18 cellular contexts compared by ENCODE assay signal in the genomic region with DNA sequence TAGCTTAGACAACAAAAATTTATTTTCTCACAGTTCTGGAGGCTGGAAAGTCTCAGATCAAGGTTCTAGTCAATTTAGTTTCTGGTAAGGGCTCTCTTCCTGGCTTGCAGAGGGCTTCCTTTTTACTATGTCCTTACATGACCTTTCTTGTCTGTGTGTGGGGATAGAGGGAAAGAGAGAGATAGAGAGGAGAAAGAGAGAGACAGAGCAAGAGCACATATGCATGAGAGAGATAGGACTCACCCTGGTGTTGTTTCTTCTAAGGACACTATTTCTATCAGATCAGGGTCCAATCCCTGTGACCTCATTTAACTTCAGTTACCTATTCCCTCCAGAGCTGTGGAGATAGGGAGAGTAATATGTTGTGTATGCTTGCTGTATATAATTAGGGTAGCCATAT. TPM values are rescaled to one million over a fixed set of nuclear protein-coding genes. Genes with fewer than 3 reads are reported as not detected.
A peak's percentile ranks its signal among the peaks of the same experiment; 100 is the strongest.
DNase-seq lines count a peak whose midpoint lies in the region; ATAC-seq, FAIRE-seq and TF ChIP-seq lines count a peak whose summit lies in the region.
"Had no signal": no experiment of that assay in that cellular context is flagged by ENCODE, and none has a peak within 500 bp of the region (broad histone marks: within the 10 kb centered on the region; RNA-seq: fewer than 3 reads in every experiment).

No MANE protein-coding gene starts in this region.

- CTCF ChIA-PET in MCF 10A (lab: Yijun Ruan, JAX) = interaction anchor here (0.6 to 1.1 kb wide), 3 partner anchors 19 to 119 kb away, joined by 3 to 6 read pairs (median 3); no protein-coding TSS in a partner anchor
- CTCF ChIA-PET in K562 (lab: Yijun Ruan, JAX; ENCODE audit: low intra/inter-chr PET ratio) = no interaction called here
- CTCF ChIA-PET in activated CD8-positive, alpha-beta T cell treated with anti-CD3 and anti-CD28 coated beads, Interleukin-2, amount 10 ng/mL, durations not matched to agents 7 days and 5 days (lab: Charles Lee) = no interaction called here

- no peak overlapping the region for H2AFZ ChIP-seq in K562 (ENCODE audit: low read depth, low read length)

- H3K9me3 ChIP-seq in breast epithelium (no peaks in the 10 kb centered on the region), K562 (replicated peaks; ENCODE audit: control insufficient read depth, insufficient read depth, low read depth, low read length) (no peaks in the 10 kb centered on the region), mucosa of descending colon (no peaks in the 10 kb centered on the region)
- H3K9me3 ChIP-seq: Caco-2 had no signal

- in situ Hi-C loops in K562 (cut with MboI) = no loop called here

- H3K4me3 ChIP-seq in breast epithelium (no peak overlapping the region), K562 (no peak overlapping the region), mucosa of descending colon (no peak overlapping the region)

- BruUV-seq in MCF 10A (replicated peaks; lab: Mats Ljungman, UMichigan) = no TSS peak
- no TSS peak for BruUV-seq in K562 (replicated peaks; lab: Mats Ljungman, UMichigan)

- TF ChIP-seq RAD21 in K562 (CRISPR knock-in tag; conservative IDR thresholded peaks at IDR 0.05 in 1 of 2, IDR thresholded peaks at IDR 0.05 in 1 of 2) = peak in 1 of 2 experiments; percentile 39; a peak in 2 of 4 replicates

- POLR2A ChIA-PET in MCF 10A (lab: Yijun Ruan, JAX) (no interaction called here), K562 (lab: Yijun Ruan, JAX) (interaction anchor here (1.1 kb wide), 1 partner anchor 18 kb away, joined by 3 read pairs; no protein-coding TSS in a partner anchor)
- POLR2A ChIA-PET in activated CD8-positive, alpha-beta T cell treated with anti-CD3 and anti-CD28 coated beads, Interleukin-2, amount 10 ng/mL, durations not matched to agents 7 days and 5 days (lab: Charles Lee) = no interaction called here

- H3K4me2 ChIP-seq in K562 (ENCODE audit: insufficient read depth, low read length) = peak overlapping the region; percentile 16; the same call in 1 of the 2 replicates

- H3K79me2 ChIP-seq in K562 (ENCODE audit: control insufficient read depth, insufficient read depth, low read length) = no peaks in the 10 kb centered on the region

- no peaks in the 10 kb centered on the region for H3K27me3 ChIP-seq in breast epithelium
- H3K27me3 ChIP-seq in K562 (ENCODE audit: control insufficient read depth in 2 of 2, insufficient read depth in 2 of 2, low read length in 2 of 2) = no peaks in the 10 kb centered on the region

- H3K27ac ChIP-seq in breast epithelium (no peak overlapping the region), K562 (ENCODE audit: extremely low read depth, low read depth, low read length) (no peak overlapping the region)
- H3K27ac ChIP-seq: 22Rv1 had no signal

- H3K4me3 Mint-ChIP-seq in MCF 10A (ENCODE audit: unreplicated experiment) = no peak overlapping the region
- no peak overlapping the region for H3K4me3 Mint-ChIP-seq in activated CD8-positive, alpha-beta T cell treated with anti-CD3 and anti-CD28 coated beads, Interleukin-2, amount 10 ng/mL, durations not matched to agents 7 days and 5 days
- H3K4me3 Mint-ChIP-seq: CD14-positive monocyte; CD8-positive, alpha-beta T cell; HFFc6 had no signal

- peaks cover 10% of the 10 kb centered on the region for H3K9me3 Mint-ChIP-seq in MCF 10A (ENCODE audit: unreplicated experiment)
- H3K9me3 Mint-ChIP-seq in activated CD8-positive, alpha-beta T cell treated with anti-CD3 and anti-CD28 coated beads, Interleukin-2, amount 10 ng/mL, durations not matched to agents 7 days and 5 days (ENCODE audit: insufficient read depth) = peaks cover 6% of the 10 kb centered on the region

- TF ChIP-seq POLR2A in breast epithelium (IDR thresholded peaks at IDR 0.05) (no peak), K562 (conservative IDR thresholded peaks at IDR 0.05) (no peak)

- H3K4me1 Mint-ChIP-seq in MCF 10A (ENCODE audit: insufficient read depth, unreplicated experiment) = peaks cover 16% of the 10 kb centered on the region
- H3K4me1 Mint-ChIP-seq in activated CD8-positive, alpha-beta T cell treated with anti-CD3 and anti-CD28 coated beads, Interleukin-2, amount 10 ng/mL, durations not matched to agents 7 days and 5 days (ENCODE audit: low read depth) = no peaks in the 10 kb centered on the region

- H3K9ac ChIP-seq in K562 (ENCODE audit: insufficient read depth in 1 of 2, low read depth in 2 of 2, low read length in 2 of 2) = no peak overlapping the region

- H3K36me3 ChIP-seq in breast epithelium = no peaks in the 10 kb centered on the region
- H3K36me3 ChIP-seq in K562 (ENCODE audit: control insufficient read depth, insufficient read depth, low read length) = no peaks in the 10 kb centered on the region
- no peaks in the 10 kb centered on the region for H3K36me3 ChIP-seq in mucosa of descending colon (ENCODE audit: low read depth)

- ATAC-seq in K562 (peak; percentile 54; the same call in 2 of the 3 replicates), mucosa of descending colon (peak; percentile 68)
- no peak for ATAC-seq in activated CD8-positive, alpha-beta T cell treated with anti-CD3 and anti-CD28 coated beads, Interleukin-2, amount 10 ng/mL, durations not matched to agents 7 days and 5 days
- ATAC-seq: CD8-positive, alpha-beta T cell had no signal

- FAIRE-seq in K562 (lab: Jason Lieb, UNC) = no peak
- FAIRE-seq: GM12892, GM19239 had no signal

- no peak for DNase-seq in MCF 10A (ENCODE audit: unreplicated experiment)
- DNase-seq in breast epithelium (ENCODE audit: low spot score in 2 of 2) = no peak
- DNase-seq in K562 (ENCODE audit: extremely low read depth in 1 of 4, low spot score in 3 of 4) = peak; percentile 25 to 43 (median 37)
- DNase-seq in mucosa of descending colon = no peak
- DNase-seq in activated CD8-positive, alpha-beta T cell treated with anti-CD3 and anti-CD28 coated beads, Interleukin-2, amount 10 ng/mL, durations not matched to agents 7 days and 5 days = no peak
- DNase-seq in activated T-cell treated with anti-CD3 and anti-CD28 coated beads, Interleukin-2, amount 50 U/mL, for 48 hours = no peak
- DNase-seq in activated gamma-delta T cell treated with Interleukin-2 at 50 U/mL for 16 hours = no peak
- DNase-seq in superior temporal gyrus (ENCODE audit: extremely low spot score) = no peak
- DNase-seq: Caco-2; CD8-positive, alpha-beta T cell; DND-41; GDM1; HCEC 1CT; HFFc6 had no signal

- H4K20me1 ChIP-seq in K562 (replicated peaks; ENCODE audit: control insufficient read depth, insufficient read depth, low read length) = no peaks in the 10 kb centered on the region

- TF ChIP-seq EP300 in K562 (IDR thresholded peaks at IDR 0.05; ENCODE audit: low read length) = peak; percentile 96

- H3K9me1 ChIP-seq in K562 (ENCODE audit: control insufficient read depth, insufficient read depth, low read length) = no peaks in the 10 kb centered on the region

- intact Hi-C loops in MCF 10A (cut with micrococcal nuclease) = no loop called here
- intact Hi-C loops in breast epithelium (cut with DNase I; ENCODE audit: low total_unique reads) = no loop called here
- intact Hi-C loops in K562 (cut with micrococcal nuclease) = no loop called here
- intact Hi-C loops in mucosa of descending colon (cut with DNase I, micrococcal nuclease) = no loop called here

- TF ChIP-seq CTCF in MCF 10A (IDR thresholded peaks at IDR 0.05; ENCODE audit: unreplicated experiment) (no peak), breast epithelium (IDR thresholded peaks at IDR 0.05) (no peak), K562 (IDR thresholded peaks at IDR 0.05 in 2 of 3, conservative IDR thresholded peaks at IDR 0.05 in 1 of 3; ENCODE audit: insufficient read depth in 2 of 3, low read depth in 1 of 3, low read length in 3 of 3) (no peak), mucosa of descending colon (IDR thresholded peaks at IDR 0.05) (no peak)

- H3K27ac Mint-ChIP-seq in MCF 10A (ENCODE audit: low read depth, unreplicated experiment) = peak overlapping the region; percentile 6
- H3K27ac Mint-ChIP-seq in activated CD8-positive, alpha-beta T cell treated with anti-CD3 and anti-CD28 coated beads, Interleukin-2, amount 10 ng/mL, durations not matched to agents 7 days and 5 days = no peak overlapping the region
- H3K27ac Mint-ChIP-seq: CD14-positive monocyte; CD8-positive, alpha-beta T cell; HFFc6 had no signal

- no peaks in the 10 kb centered on the region for H3K36me3 Mint-ChIP-seq in MCF 10A (ENCODE audit: insufficient read depth, unreplicated experiment)
- H3K36me3 Mint-ChIP-seq in activated CD8-positive, alpha-beta T cell treated with anti-CD3 and anti-CD28 coated beads, Interleukin-2, amount 10 ng/mL, durations not matched to agents 7 days and 5 days (ENCODE audit: low read depth) = no peaks in the 10 kb centered on the region
- H3K36me3 Mint-ChIP-seq: CD14-positive monocyte; CD8-positive, alpha-beta T cell had no signal

- H3K4me1 ChIP-seq in breast epithelium (no peaks in the 10 kb centered on the region), K562 (replicated peaks in 1 of 2; ENCODE audit: control insufficient read depth in 2 of 2, insufficient read depth in 2 of 2, low read length in 2 of 2) (peaks cover 0 to 5% of the 10 kb centered on the region in 2 experiments; a peak in 2 of 5 replicates), mucosa of descending colon (ENCODE audit: low read depth) (no peaks in the 10 kb centered on the region)
- H3K4me1 ChIP-seq: Caco-2 had no signal

- no peaks in the 10 kb centered on the region for H3K27me3 Mint-ChIP-seq in MCF 10A (ENCODE audit: insufficient read depth, unreplicated experiment)
- peaks cover 4% of the 10 kb centered on the region for H3K27me3 Mint-ChIP-seq in activated CD8-positive, alpha-beta T cell treated with anti-CD3 and anti-CD28 coated beads, Interleukin-2, amount 10 ng/mL, durations not matched to agents 7 days and 5 days (ENCODE audit: low read depth)

RNA-seq across cellular contexts. Expression of a gene that starts 44.9 kb away (rescaled TPM):
- total RNA-seq in MCF 10A (2022) = 6.3 and 6.8 TPM in 2 replicates
- 10 to 100 TPM in 2 of 3 donors, 1 to 10 TPM in 1; 3.4 to 38.2 (median 32.1) TPM for total RNA-seq in breast epithelium
- total RNA-seq in K562 (2011; cell fraction: chromatin; rRNA removed; ENCODE audit: low replicate concordance) = 1.4 and 4.5 TPM in 2 replicates
- total RNA-seq in K562 (2011; cell fraction: nucleolus; rRNA removed) = 0.66 and 0.83 TPM in 2 replicates
- total RNA-seq in K562 (2011; cell fraction: nucleoplasm; rRNA removed) = 1.2 and 2.0 TPM in 2 replicates
- total RNA-seq in K562 (2014; rRNA removed) = 0.82 and 2.3 TPM in 2 replicates
- 2.8 and 3.3 TPM in 2 replicates for total RNA-seq in K562 (2014; rRNA removed; fragmentation: Illumina TruSeq; extraction: Trizol)
- total RNA-seq in K562 (2015; rRNA removed; fragmentation: Illumina TruSeq; extraction: Trizol) = 2.7 and 3.6 TPM in 2 replicates
- 2.1 and 2.7 TPM in 2 replicates for total RNA-seq in K562 (2021)
- 0.93 and 1.1 TPM in 2 replicates for polyA plus RNA-seq in K562 (2011; rRNA removed)
- 0.30 and 0.37 TPM in 2 replicates for polyA plus RNA-seq in K562 (2011; cell fraction: cytosol; rRNA removed)
- 0.81 and 1.5 TPM in 2 replicates for polyA plus RNA-seq in K562 (2011; cell fraction: nucleus; rRNA removed)
- polyA plus RNA-seq in K562 (2012) = 2.3 and 5.4 TPM in 2 replicates
- 2.5 and 3.4 TPM in 2 replicates for polyA plus RNA-seq in K562 (2014; fragmentation: Illumina TruSeq; extraction: Trizol)
- polyA plus RNA-seq in K562 (2014; fragmentation: Nextera tagmentation; extraction: Ambion mirVana) = 1 to 10 TPM; 2.1 to 2.4 TPM
- 1.9 and 2.4 TPM in 2 replicates for polyA plus RNA-seq in K562 (2014; rRNA removed)
- 2.1 and 2.3 TPM in 2 replicates for polyA minus RNA-seq in K562 (2011; rRNA and poly(A)+ RNA removed)
- polyA minus RNA-seq in K562 (2011; cell fraction: cytosol; rRNA and poly(A)+ RNA removed) = 1.1 TPM in 1 of 2 replicates, not detected in the other
- polyA minus RNA-seq in K562 (2011; cell fraction: nucleus; rRNA and poly(A)+ RNA removed) = 2.8 and 4.3 TPM in 2 replicates
- 10 to 100 TPM in 1 of 3 donors, 1 to 10 TPM in 2; 5.7 to 10.6 (median 7.8) TPM for total RNA-seq in mucosa of descending colon
- total RNA-seq in activated CD8-positive, alpha-beta T cell treated with anti-CD3 and anti-CD28 coated beads, Interleukin-2, amount 10 ng/mL, durations not matched to agents 7 days and 5 days = under 1 TPM in 1 of 2 experiments, not detected in 1; 0.60 TPM

Comparison
In these comparisons a context has a peak if more than half of its experiments do, and no peak if none do; other contexts are left out.
1. DNase-seq: peak in K562 (4 of 4); none in MCF 10A (single experiment), breast epithelium (0 of 2), mucosa of descending colon (0 of 3), activated CD8-positive, alpha-beta T cell treated with anti-CD3 and anti-CD28 coated beads, Interleukin-2, amount 10 ng/mL, durations not matched to agents 7 days and 5 days (single experiment), activated T-cell treated with anti-CD3 and anti-CD28 coated beads, Interleukin-2, amount 50 U/mL, for 48 hours (0 of 2), activated gamma-delta T cell treated with Interleukin-2 at 50 U/mL for 16 hours (single experiment) and superior temporal gyrus (single experiment).